1 cellular context compared by ENCODE assay signal in genomic region chr7:106664343-106664742, GRCh38.
TF ChIP-seq lines count a peak whose summit lies in the region.

No MANE protein-coding gene starts in this region.

TF ChIP-seq in K562, 482 proteins besides CTCF, POLR2A, EP300 and RAD21:
- TF ChIP-seq ZNF431 (CRISPR knock-in tag; IDR thresholded peaks at IDR 0.05) (no peak), ZNF316 (IDR thresholded peaks at IDR 0.05) (peak; percentile 81), MAFG (tag; conservative IDR thresholded peaks at IDR 0.05) (peak; percentile 60), C11orf30 (IDR thresholded peaks at IDR 0.05; ENCODE audit: low read depth) (peak; percentile 67), NFE2 (IDR thresholded peaks at IDR 0.05; ENCODE audit: low read depth) (peak; percentile 63; the same call in 1 of the 2 replicates), PHB (CRISPR knock-in tag; IDR thresholded peaks at IDR 0.05) (no peak), MAFF (IDR thresholded peaks at IDR 0.05; ENCODE audit: low read length) (peak; percentile 14; the same call in 1 of the 2 replicates)
